In genomic region chr15:85010114-85010471, GRCh38 we compare ENCODE assay signal across 13 cellular contexts. TPM values are rescaled to one million over a fixed set of nuclear protein-coding genes. Genes with fewer than 3 reads are reported as not detected.
DNase-seq lines count a peak whose midpoint lies in the region; ATAC-seq and TF ChIP-seq lines count a peak whose summit lies in the region.
"Had no signal": no experiment of that assay in that cellular context is flagged by ENCODE, and none has a peak within 500 bp of the region (broad histone marks: within the 10 kb centered on the region; RNA-seq: fewer than 3 reads in every experiment).

No MANE protein-coding gene starts in this region.

- peaks cover 0 to 53% (median 18%) of the 10 kb centered on the region in 4 donors for H3K4me1 ChIP-seq in Peyer's patch
- peaks cover 0 to 63% (median 24%) of the 10 kb centered on the region in 4 donors for H3K4me1 ChIP-seq in right lobe of liver
- peaks cover 5 to 73% (median 40%) of the 10 kb centered on the region in 4 donors for H3K4me1 ChIP-seq in tibial nerve

- H3K4me3 ChIP-seq in Peyer's patch (no peak overlapping the region), right lobe of liver (no peak overlapping the region), tibial nerve (no peak overlapping the region)
- H3K4me3 ChIP-seq: SJCRH30 had no signal

- no peak for TF ChIP-seq CTCF in Peyer's patch (IDR thresholded peaks at IDR 0.05)
- TF ChIP-seq CTCF in right lobe of liver (IDR thresholded peaks at IDR 0.05) = no peak
- no peak for TF ChIP-seq CTCF in tibial nerve (IDR thresholded peaks at IDR 0.05)

- peak overlapping the region in 3 of 4 donors; percentile 20 to 70 (median 67) for H3K27ac ChIP-seq in Peyer's patch
- peak overlapping the region; percentile 51 to 78 (median 64) for H3K27ac ChIP-seq in right lobe of liver
- peak overlapping the region in 3 of 4 donors; percentile 48 to 66 (median 66) for H3K27ac ChIP-seq in tibial nerve
- H3K27ac ChIP-seq: 22Rv1, SJCRH30 had no signal

- DNase-seq in DMS 273 (lab: John Stamatoyannopoulos, UW; ENCODE audit: unreplicated experiment) (peak; percentile 18), DMS 273 treated with DMSO at 0.1 percent for 48 hours (lab: John Stamatoyannopoulos, UW) (no peak), Peyer's patch (no peak), right lobe of liver (no peak), tibial nerve (ENCODE audit: low spot score in 2 of 2) (no peak), epidermal melanocyte (ENCODE audit: insufficient read length, low spot score) (no peak)
- DNase-seq: activated CD4-positive, alpha-beta T cell treated with anti-CD3 and anti-CD28 coated beads for 1 hour; NCI-H446; stimulated activated CD4-positive, alpha-beta T cell treated with anti-CD3 and anti-CD28 coated beads, Interleukin-15, amount 100 ng/mL, for 24 hours had no signal

- H3K27me3 ChIP-seq in Peyer's patch = no peaks in the 10 kb centered on the region
- H3K27me3 ChIP-seq in right lobe of liver = no peaks in the 10 kb centered on the region
- H3K27me3 ChIP-seq in tibial nerve = no peaks in the 10 kb centered on the region
- H3K27me3 ChIP-seq: SJCRH30 had no signal

- H3K9me3 ChIP-seq in Peyer's patch (no peaks in the 10 kb centered on the region), right lobe of liver (no peaks in the 10 kb centered on the region), tibial nerve (no peaks in the 10 kb centered on the region)

- ATAC-seq in right lobe of liver (peak in 2 of 4 donors; percentile 3 to 5), GM18502 (IDR thresholded peaks at IDR 0.05; ENCODE audit: poor library complexity, unreplicated experiment) (no peak), HG02884 (IDR thresholded peaks at IDR 0.05; ENCODE audit: unreplicated experiment) (no peak)

- no peak for TF ChIP-seq POLR2A in Peyer's patch (IDR thresholded peaks at IDR 0.05)
- TF ChIP-seq POLR2A in right lobe of liver (IDR thresholded peaks at IDR 0.05) = no peak
- no peak for TF ChIP-seq POLR2A in tibial nerve (IDR thresholded peaks at IDR 0.05)

- intact Hi-C loops in right lobe of liver (cut with DNase I) = no loop called here

- H3K36me3 ChIP-seq in Peyer's patch (no peaks in the 10 kb centered on the region), right lobe of liver (no peaks in the 10 kb centered on the region), tibial nerve (no peaks in the 10 kb centered on the region)
- H3K36me3 ChIP-seq: SJCRH30 had no signal

- no peak for TF ChIP-seq EP300 in tibial nerve (IDR thresholded peaks at IDR 0.05)

RNA-seq across cellular contexts. Expression of gene PDE8A, which starts 28.4 kb away (rescaled TPM):
- total RNA-seq in Peyer's patch (100 to 1,000 TPM in 1 of 4 donors, 10 to 100 TPM in 3; 69.0 to 109 (median 89.5) TPM), right lobe of liver (10 to 100 TPM; 32.7 to 40.5 (median 37.4) TPM), tibial nerve (100 to 1,000 TPM in 1 of 4 donors, 10 to 100 TPM in 3; 49.4 to 108 (median 64.3) TPM)
